8 cellular contexts compared by ENCODE assay signal in the genomic region with DNA sequence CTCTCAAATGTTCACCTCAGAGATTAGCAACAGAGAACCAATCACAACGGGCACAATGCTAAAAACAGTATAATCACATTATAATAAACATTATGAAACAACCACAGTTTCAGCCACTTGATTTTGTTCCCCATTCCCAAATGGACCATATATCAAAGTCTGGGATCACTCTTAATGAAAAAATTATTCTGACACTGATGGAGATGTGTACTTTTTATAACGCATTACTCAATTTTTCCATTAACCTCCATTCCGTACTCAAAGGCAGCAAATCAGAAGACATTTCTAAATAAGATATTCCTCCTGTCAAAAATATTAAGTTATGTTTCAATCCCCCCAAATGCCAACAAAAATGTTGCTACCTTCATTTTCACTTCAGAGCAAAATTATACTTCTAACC. TPM values are rescaled to one million over a fixed set of nuclear protein-coding genes. Genes with fewer than 3 reads are reported as not detected.
A peak's percentile ranks its signal among the peaks of the same experiment; 100 is the strongest.
DNase-seq lines count a peak whose midpoint lies in the region; ATAC-seq, FAIRE-seq and TF ChIP-seq lines count a peak whose summit lies in the region.

No MANE protein-coding gene starts in this region.

- H3K4me1 ChIP-seq in PC-3 (ENCODE audit: insufficient read depth, low read length) (peaks cover 33% of the 10 kb centered on the region), H1 (replicated peaks in 1 of 4; ENCODE audit: control insufficient read depth in 3 of 4, insufficient read depth in 4 of 4, low read length in 3 of 4) (peaks cover 0 to 7% (median 0%) of the 10 kb centered on the region in 4 experiments; a peak in 3 of 7 replicates)

- H3K9me3 Mint-ChIP-seq in osteocyte (ENCODE audit: unreplicated experiment), result no peaks in the 10 kb centered on the region

- H2AFZ ChIP-seq in PC-3 (ENCODE audit: low read length) (no peak overlapping the region), H1 (ENCODE audit: low read length) (no peak overlapping the region)

- H2BK12ac ChIP-seq in H1 (ENCODE audit: low read depth, low read length), result no peak overlapping the region

- peak overlapping the region; percentile 99 for H3K27ac Mint-ChIP-seq in osteocyte (ENCODE audit: unreplicated experiment)

- no peaks in the 10 kb centered on the region for H3K9me2 ChIP-seq in PC-3 (replicated peaks; ENCODE audit: low read length)

- H3K23me2 ChIP-seq in H1 (ENCODE audit: low read depth, low read length), result peaks cover 9% of the 10 kb centered on the region

- H3K56ac ChIP-seq in H1 (replicated peaks; ENCODE audit: insufficient read length, low read depth, low read length), result no peak overlapping the region

- no peak overlapping the region for H2BK15ac ChIP-seq in H1 (ENCODE audit: low read length)

- ATAC-seq in PC-3 (no peak), HG03469 (IDR thresholded peaks at IDR 0.05; ENCODE audit: unreplicated experiment) (no peak), HG02938 (IDR thresholded peaks at IDR 0.05; ENCODE audit: unreplicated experiment) (no peak)

- no peak for FAIRE-seq in H1 (lab: Jason Lieb, UNC)

- POLR2A ChIA-PET in PC-3 (lab: Charles Lee; ENCODE audit: unreplicated experiment) (interaction anchor here (0.7 kb wide), 1 partner anchor 9 kb away, joined by 3 read pairs; no protein-coding TSS in a partner anchor), H1 (lab: Charles Lee; ENCODE audit: partially characterized antibody) (interaction anchor here (1.1 to 4.7 kb wide), 5 partner anchors 18 to 137 kb away, joined by 3 to 36 read pairs (median 5); a partner anchor contains a TSS)

- H4K20me1 ChIP-seq in PC-3 (ENCODE audit: low read length) (peaks cover 66% of the 10 kb centered on the region), H1 (replicated peaks in 1 of 2; ENCODE audit: control insufficient read depth in 1 of 2, insufficient read depth in 2 of 2, low read length in 2 of 2) (peaks cover 47 to 56% of the 10 kb centered on the region in 2 experiments)

- no TSS peak for BruUV-seq in PC-3 (replicated peaks; lab: Mats Ljungman, UMichigan)

- CTCF ChIA-PET in PC-3 (lab: Charles Lee) (no interaction called here), H1 (lab: Charles Lee; ENCODE audit: partially characterized antibody) (no interaction called here)

- H3K4me2 ChIP-seq in PC-3 (ENCODE audit: low read length) (peak overlapping the region; percentile 97), H1 (ENCODE audit: insufficient read depth in 1 of 2, low read depth in 2 of 2, low read length in 2 of 2) (peak overlapping the region; percentile 31 to 93; a peak in 3 of 4 replicates)

- WGBS in H1 (ENCODE audit: extremely low coverage in 1 of 2, insufficient coverage in 1 of 2, insufficient read length in 1 of 2, insufficient replicate concordance in 2 of 2, low coverage in 1 of 2, low lambda C conversion rate in 2 of 2, missing lambda C conversion rate in 1 of 2), 2 experiments, result 81% methylated on average over 3 of the region's 3 CpGs; no CpG with 5 or more reads in 1 of the 2 experiments

- H3K4me3 Mint-ChIP-seq in osteocyte (ENCODE audit: unreplicated experiment), result peak overlapping the region; percentile 92

- no peak for TF ChIP-seq CTCF in PC-3 (conservative IDR thresholded peaks at IDR 0.05; ENCODE audit: low read depth, low read length)
- no peak for TF ChIP-seq CTCF in H1 (IDR thresholded peaks at IDR 0.05; ENCODE audit: control extremely low read depth in 1 of 3, insufficient read depth in 1 of 3, low read depth in 1 of 3, low read length in 3 of 3)
- TF ChIP-seq CTCF in osteocyte (IDR thresholded peaks at IDR 0.05), result no peak

- peak overlapping the region; percentile 89 for H3K23ac ChIP-seq in H1 (ENCODE audit: insufficient read length)

- H2BK120ac ChIP-seq in H1 (replicated peaks; ENCODE audit: low read depth, low read length), result no peak overlapping the region

- H3K27me3 ChIP-seq in PC-3 (ENCODE audit: low read length) (no peaks in the 10 kb centered on the region), H1 (replicated peaks in 1 of 4; ENCODE audit: control insufficient read depth in 3 of 4, extremely low read depth in 1 of 4, insufficient read depth in 3 of 4, low read length in 3 of 4) (no peaks in the 10 kb centered on the region)

- no peaks in the 10 kb centered on the region for H3K27me3 Mint-ChIP-seq in osteocyte (ENCODE audit: unreplicated experiment)

- intact Hi-C loops in PC-3 (cut with micrococcal nuclease), result loop anchor here (10.0 kb wide), 1 partner anchor 147 kb away; no protein-coding TSS in a partner anchor

- DNase-seq in PC-3 (no peak), H1 (ENCODE audit: low read depth in 1 of 2, low spot score in 2 of 2) (no peak), osteocyte (ENCODE audit: extremely low spot score, unreplicated experiment) (no peak), NCI-H1048 (lab: John Stamatoyannopoulos, UW) (no peak)
- no peak for DNase-seq in stimulated activated naive CD4-positive, alpha-beta T cell treated with Interleukin-2 at 50 U/mL for 16 hours (lab: John Stamatoyannopoulos, UW)

- H2AK5ac ChIP-seq in H1 (ENCODE audit: low read depth, low read length), result no peak overlapping the region

- TF ChIP-seq RAD21 in H1 (IDR thresholded peaks at IDR 0.05 in 1 of 2, conservative IDR thresholded peaks at IDR 0.05 in 1 of 2; ENCODE audit: low read depth in 2 of 2, low read length in 2 of 2), result no peak

- no peak for TF ChIP-seq EP300 in H1 (IDR thresholded peaks at IDR 0.05; ENCODE audit: borderline replicate concordance in 1 of 2, low read depth in 2 of 2, low read length in 2 of 2)

- peaks cover 63% of the 10 kb centered on the region for H3K4me1 Mint-ChIP-seq in osteocyte (ENCODE audit: unreplicated experiment)

- H3K79me2 ChIP-seq in PC-3 (ENCODE audit: low read length), result peaks cover 82% of the 10 kb centered on the region
- peaks cover 67 to 79% of the 10 kb centered on the region in 2 experiments for H3K79me2 ChIP-seq in H1 (ENCODE audit: control insufficient read depth in 1 of 2, insufficient read depth in 2 of 2, low read length in 2 of 2)

- no peaks in the 10 kb centered on the region for H3K79me1 ChIP-seq in H1 (ENCODE audit: low read depth, low read length)

- peak overlapping the region; percentile 29; the same call in 1 of the 2 replicates for H3K4me3 ChIP-seq in GM08714 (ENCODE audit: low read length)
- peak overlapping the region; percentile 79 for H3K4me3 ChIP-seq in PC-3 (ENCODE audit: low read length)
- peak overlapping the region in 1 of 4 experiments; percentile 92; a peak in 3 of 8 replicates for H3K4me3 ChIP-seq in H1 (ENCODE audit: extremely low read depth in 1 of 4, insufficient read depth in 2 of 4, low read depth in 3 of 4, low read length in 4 of 4)

- H3K9ac ChIP-seq in PC-3 (ENCODE audit: low read length), result peak overlapping the region; percentile 98; the same call in 1 of the 2 replicates
- H3K9ac ChIP-seq in H1 (replicated peaks in 1 of 4; ENCODE audit: extremely low read depth in 1 of 4, low read depth in 3 of 4, low read length in 3 of 4), result no peak overlapping the region

- H2BK5ac ChIP-seq in H1 (ENCODE audit: low read depth, low read length), result no peak overlapping the region

- H3K36me3 ChIP-seq in PC-3 (ENCODE audit: low read depth, low read length) (peaks cover 6% of the 10 kb centered on the region), H1 (ENCODE audit: control insufficient read depth in 2 of 4, insufficient read depth in 4 of 4, low read length in 3 of 4) (no peaks in the 10 kb centered on the region)

- no peak overlapping the region for H3K14ac ChIP-seq in H1 (ENCODE audit: insufficient read length)

- H4K91ac ChIP-seq in H1 (replicated peaks; ENCODE audit: insufficient read length, low read length), result no peak overlapping the region

- peaks cover 1% of the 10 kb centered on the region for H3K36me3 Mint-ChIP-seq in osteocyte (ENCODE audit: unreplicated experiment)

- no peak overlapping the region for H3K27ac ChIP-seq in PC-3 (ENCODE audit: low read length)
- H3K27ac ChIP-seq in H1 (ENCODE audit: low read depth, low read length), result no peak overlapping the region

- H4K8ac ChIP-seq in H1 (ENCODE audit: extremely low read depth, insufficient read depth, low read length), result no peak overlapping the region

- TF ChIP-seq POLR2A in H1 (IDR thresholded peaks at IDR 0.05; ENCODE audit: control extremely low read depth in 1 of 2, low read depth in 2 of 2, low read length in 2 of 2), result no peak

- no peaks in the 10 kb centered on the region for H3K9me3 ChIP-seq in PC-3 (ENCODE audit: low read length)
- no peaks in the 10 kb centered on the region for H3K9me3 ChIP-seq in H1 (ENCODE audit: insufficient read depth in 2 of 2, low read depth in 1 of 2, low read length in 1 of 2)

- H3F3A ChIP-seq in PC-3 (ENCODE audit: low read length, unreplicated experiment), result peaks cover under 1% of the 10 kb centered on the region

- H2BK20ac ChIP-seq in H1 (ENCODE audit: low read length), result no peak overlapping the region

- H3K18ac ChIP-seq in H1 (ENCODE audit: extremely low read depth, low read length), result no peak overlapping the region

- H4K5ac ChIP-seq in H1 (ENCODE audit: insufficient read length, low read depth, low read length), result no peak overlapping the region

- H3K4ac ChIP-seq in H1 (replicated peaks; ENCODE audit: insufficient read length, low read depth, low read length), result no peak overlapping the region

RNA-seq across cellular contexts. Expression of a gene that starts 2.8 kb away (rescaled TPM):
- total RNA-seq in PC-3 (2014; rRNA removed) (222 and 274 TPM in 2 replicates), osteocyte (164 and 180 TPM in 2 replicates)
- total RNA-seq in H1 (2021; fragmentation: NEBNext Ultra II Directional; extraction: Animal tissue kit (Norgen Biotek cat#: 25700)), result 294 and 299 TPM in 2 replicates
- polyA plus RNA-seq in H1 (2011; rRNA removed), result 346 and 534 TPM in 2 replicates
- 309 TPM for polyA plus RNA-seq in H1 (2011; cell fraction: cytosol; rRNA removed)
- polyA plus RNA-seq in H1 (2011; cell fraction: nucleus; rRNA removed), result 546 TPM
- 262 to 326 TPM (median 314 TPM) in 4 replicates for polyA plus RNA-seq in H1 (2012, experiment 1 of 2)
- polyA plus RNA-seq in H1 (2012, experiment 2 of 2), result 381 TPM
- polyA plus RNA-seq in H1 (2013, experiment 1 of 2), result 128 TPM
- polyA plus RNA-seq in H1 (2013, experiment 2 of 2), result 117 TPM
- polyA minus RNA-seq in H1 (2011; rRNA and poly(A)+ RNA removed), result 209 and 248 TPM in 2 replicates
- polyA minus RNA-seq in H1 (2011; cell fraction: cytosol; rRNA and poly(A)+ RNA removed), result 214 TPM
- 172 TPM for polyA minus RNA-seq in H1 (2011; cell fraction: nucleus; rRNA and poly(A)+ RNA removed)

RNA-seq across cellular contexts. Expression of a gene that starts 2.8 kb away (rescaled TPM):
- 43.5 and 53.6 TPM in 2 replicates for total RNA-seq in PC-3 (2014; rRNA removed)
- 175 and 187 TPM in 2 replicates for total RNA-seq in H1 (2021; fragmentation: NEBNext Ultra II Directional; extraction: Animal tissue kit (Norgen Biotek cat#: 25700))
- polyA plus RNA-seq in H1 (2011; rRNA removed), result 207 and 214 TPM in 2 replicates
- 169 TPM for polyA plus RNA-seq in H1 (2011; cell fraction: cytosol; rRNA removed)
- polyA plus RNA-seq in H1 (2011; cell fraction: nucleus; rRNA removed), result 164 TPM
- 83.5 to 114 TPM (median 91.9 TPM) in 4 replicates for polyA plus RNA-seq in H1 (2012, experiment 1 of 2)
- 15.4 TPM for polyA plus RNA-seq in H1 (2012, experiment 2 of 2)
- polyA plus RNA-seq in H1 (2013, experiment 1 of 2), result 138 TPM
- 137 TPM for polyA plus RNA-seq in H1 (2013, experiment 2 of 2)
- 328 and 406 TPM in 2 replicates for polyA minus RNA-seq in H1 (2011; rRNA and poly(A)+ RNA removed)
- 85.5 TPM for polyA minus RNA-seq in H1 (2011; cell fraction: cytosol; rRNA and poly(A)+ RNA removed)
- 157 TPM for polyA minus RNA-seq in H1 (2011; cell fraction: nucleus; rRNA and poly(A)+ RNA removed)
- total RNA-seq in osteocyte, result 85.5 and 97.3 TPM in 2 replicates

RNA-seq across cellular contexts. Expression of a gene that starts 37.2 kb away (rescaled TPM):
- total RNA-seq in PC-3 (2014; rRNA removed) (71.8 and 75.8 TPM in 2 replicates), osteocyte (26.0 and 29.4 TPM in 2 replicates)
- 25.1 and 26.1 TPM in 2 replicates for total RNA-seq in H1 (2021; fragmentation: NEBNext Ultra II Directional; extraction: Animal tissue kit (Norgen Biotek cat#: 25700))
- 35.4 and 38.8 TPM in 2 replicates for polyA plus RNA-seq in H1 (2011; rRNA removed)
- polyA plus RNA-seq in H1 (2011; cell fraction: cytosol; rRNA removed), result 34.4 TPM
- polyA plus RNA-seq in H1 (2011; cell fraction: nucleus; rRNA removed), result 37.7 TPM
- 21.4 to 26.7 TPM (median 23.6 TPM) in 4 replicates for polyA plus RNA-seq in H1 (2012, experiment 1 of 2)
- 20.6 TPM for polyA plus RNA-seq in H1 (2012, experiment 2 of 2)
- polyA plus RNA-seq in H1 (2013, experiment 1 of 2), result 13.6 TPM
- polyA plus RNA-seq in H1 (2013, experiment 2 of 2), result 12.2 TPM
- polyA minus RNA-seq in H1 (2011; rRNA and poly(A)+ RNA removed), result 27.2 and 28.3 TPM in 2 replicates
- polyA minus RNA-seq in H1 (2011; cell fraction: cytosol; rRNA and poly(A)+ RNA removed), result 11.1 TPM
- polyA minus RNA-seq in H1 (2011; cell fraction: nucleus; rRNA and poly(A)+ RNA removed), result 10.5 TPM

RNA-seq across cellular contexts. Expression of a gene that starts 37.3 kb away (rescaled TPM):
- 479 and 530 TPM in 2 replicates for total RNA-seq in PC-3 (2014; rRNA removed)
- 164 and 173 TPM in 2 replicates for total RNA-seq in H1 (2021; fragmentation: NEBNext Ultra II Directional; extraction: Animal tissue kit (Norgen Biotek cat#: 25700))
- 702 and 1,070 TPM in 2 replicates for polyA plus RNA-seq in H1 (2011; rRNA removed)
- polyA plus RNA-seq in H1 (2011; cell fraction: cytosol; rRNA removed), result 631 TPM
- polyA plus RNA-seq in H1 (2011; cell fraction: nucleus; rRNA removed), result 401 TPM
- 114 to 387 TPM (median 323 TPM) in 4 replicates for polyA plus RNA-seq in H1 (2012, experiment 1 of 2)
- 427 TPM for polyA plus RNA-seq in H1 (2012, experiment 2 of 2)
- 546 TPM for polyA plus RNA-seq in H1 (2013, experiment 1 of 2)
- 515 TPM for polyA plus RNA-seq in H1 (2013, experiment 2 of 2)
- polyA minus RNA-seq in H1 (2011; rRNA and poly(A)+ RNA removed), result 15.1 and 25.8 TPM in 2 replicates
- polyA minus RNA-seq in H1 (2011; cell fraction: cytosol; rRNA and poly(A)+ RNA removed), result 45.5 TPM
- polyA minus RNA-seq in H1 (2011; cell fraction: nucleus; rRNA and poly(A)+ RNA removed), result 46.2 TPM
- 110 and 116 TPM in 2 replicates for total RNA-seq in osteocyte

RNA-seq across cellular contexts. Expression of a gene that starts 46.3 kb away (rescaled TPM):
- total RNA-seq in PC-3 (2014; rRNA removed), result 7.9 and 9.7 TPM in 2 replicates
- total RNA-seq in H1 (2021; fragmentation: NEBNext Ultra II Directional; extraction: Animal tissue kit (Norgen Biotek cat#: 25700)), result 1.5 and 2.4 TPM in 2 replicates
- 6.0 and 8.9 TPM in 2 replicates for polyA plus RNA-seq in H1 (2011; rRNA removed)
- polyA plus RNA-seq in H1 (2011; cell fraction: cytosol; rRNA removed), result 5.8 TPM
- 16.4 TPM for polyA plus RNA-seq in H1 (2011; cell fraction: nucleus; rRNA removed)
- 2.2 to 6.2 TPM (median 4.0 TPM) in 4 replicates for polyA plus RNA-seq in H1 (2012, experiment 1 of 2)
- 5.5 TPM for polyA plus RNA-seq in H1 (2012, experiment 2 of 2)
- polyA plus RNA-seq in H1 (2013, experiment 1 of 2), result 5.0 TPM
- polyA plus RNA-seq in H1 (2013, experiment 2 of 2), result 3.8 TPM
- polyA minus RNA-seq in H1 (2011; rRNA and poly(A)+ RNA removed), result 1.6 and 2.1 TPM in 2 replicates
- not detected for polyA minus RNA-seq in H1 (2011; cell fraction: cytosol; rRNA and poly(A)+ RNA removed)
- 6.1 TPM for polyA minus RNA-seq in H1 (2011; cell fraction: nucleus; rRNA and poly(A)+ RNA removed)
- 1.8 and 1.9 TPM in 2 replicates for total RNA-seq in osteocyte
